8 cellular contexts compared by ENCODE assay signal in the genomic region with DNA sequence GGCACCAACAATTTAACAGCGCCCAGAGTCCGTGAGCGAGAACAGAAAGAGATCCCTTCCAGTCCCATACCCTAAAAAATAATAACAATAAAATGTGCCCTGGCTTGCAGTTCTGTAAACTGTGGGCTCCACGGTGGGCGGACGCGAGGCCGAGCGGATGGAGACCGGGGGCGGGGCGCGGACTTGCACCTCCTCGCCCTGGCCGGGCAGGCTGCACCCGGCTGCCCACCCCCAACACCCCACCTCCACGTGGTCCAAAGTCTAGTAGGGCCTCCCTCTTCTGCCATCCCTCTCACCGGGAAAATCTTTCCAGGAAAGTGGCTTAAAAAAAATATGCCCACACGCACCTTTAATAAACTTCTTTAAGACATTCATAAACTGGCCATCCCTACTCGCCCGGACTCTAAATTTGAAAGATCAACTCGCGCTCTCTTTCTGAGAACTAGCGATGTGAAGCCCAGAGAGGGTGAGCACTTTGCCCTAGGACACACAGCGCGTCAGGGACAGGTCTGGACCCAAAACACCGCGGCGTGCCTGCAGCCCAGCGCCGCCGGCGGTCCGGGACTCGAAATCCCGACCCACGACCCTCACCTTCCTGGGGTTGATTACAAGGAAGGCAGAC. TPM values are rescaled to one million over a fixed set of nuclear protein-coding genes. Genes with fewer than 3 reads are reported as not detected.
A peak's percentile ranks its signal among the peaks of the same experiment; 100 is the strongest.
DNase-seq lines count a peak whose midpoint lies in the region; ATAC-seq, FAIRE-seq and TF ChIP-seq lines count a peak whose summit lies in the region.

No MANE protein-coding gene starts in this region.

- peak overlapping the region; percentile 33 for H3K4me3 ChIP-seq in BJ (ENCODE audit: low read depth, low read length)
- H3K4me3 ChIP-seq in astrocyte of the spinal cord (ENCODE audit: low read depth, low read length), result peak overlapping the region; percentile 32
- H3K4me3 ChIP-seq in mucosa of stomach (ENCODE audit: low read length), result peak overlapping the region; percentile 31

- H3K9me3 ChIP-seq in KOPT-K1 (ENCODE audit: insufficient read depth, low read length, poor library complexity, severe bottlenecking), result no peaks in the 10 kb centered on the region
- no peaks in the 10 kb centered on the region for H3K9me3 ChIP-seq in mucosa of stomach (ENCODE audit: control insufficient read depth, low read length)

- TF ChIP-seq POLR2A in GM12891 (IDR thresholded peaks at IDR 0.05; ENCODE audit: low read depth, low read length), result no peak

- DNase-seq in BJ (ENCODE audit: low read depth), result no peak
- DNase-seq in astrocyte of the spinal cord (ENCODE audit: low read depth, low spot score), result no peak
- no peak for DNase-seq in T1000 (lab: John Stamatoyannopoulos, UW)
- DNase-seq in GM12891 (ENCODE audit: insufficient read length, low spot score), result no peak
- no peak for DNase-seq in SKM-1 treated with dmso at 0.1 percent for 144 hours (lab: John Stamatoyannopoulos, UW; ENCODE audit: unreplicated experiment)

- in situ Hi-C loops in astrocyte of the spinal cord (cut with HindIII; ENCODE audit: low sequenced_read_pairs), result no loop called here

- CTCF ChIA-PET in BJ (lab: Yijun Ruan, JAX), result interaction anchor here (0.9 kb wide), 1 partner anchor 888 kb away, joined by 3 read pairs; no protein-coding TSS in a partner anchor

- no peak for TF ChIP-seq CTCF in BJ (IDR thresholded peaks at IDR 0.05; ENCODE audit: insufficient read depth, low read depth, low read length)
- no peak for TF ChIP-seq CTCF in astrocyte of the spinal cord (IDR thresholded peaks at IDR 0.05; ENCODE audit: low read depth, low read length)

- peaks cover 15% of the 10 kb centered on the region for H3K4me1 ChIP-seq in mucosa of stomach (ENCODE audit: control insufficient read depth, insufficient read depth, low read length)

- peak overlapping the region; percentile 94 for H3K27ac ChIP-seq in KOPT-K1 (ENCODE audit: low read depth, low read length, poor library complexity, severe bottlenecking)

- POLR2A ChIA-PET in BJ (lab: Charles Lee), result no interaction called here

- ATAC-seq in GM18517 (IDR thresholded peaks at IDR 0.05; ENCODE audit: unreplicated experiment), result no peak

- FAIRE-seq in GM12891 (lab: Jason Lieb, UNC), result no peak

- H3K9ac ChIP-seq in mucosa of stomach (ENCODE audit: low read length), result peak overlapping the region; percentile 67

- peaks cover 15% of the 10 kb centered on the region for H3K27me3 ChIP-seq in BJ (ENCODE audit: control insufficient read depth, insufficient read depth, low read length)
- peaks cover 25% of the 10 kb centered on the region for H3K27me3 ChIP-seq in mucosa of stomach (ENCODE audit: control insufficient read depth, insufficient read depth, low read length)

- H3K36me3 ChIP-seq in BJ (ENCODE audit: control insufficient read depth, insufficient read depth, low read length) (no peaks in the 10 kb centered on the region), KOPT-K1 (ENCODE audit: insufficient read depth, low read length) (peaks cover 5% of the 10 kb centered on the region), mucosa of stomach (ENCODE audit: control insufficient read depth, insufficient read depth, low read length) (no peaks in the 10 kb centered on the region)

TF ChIP-seq in GM12891, 5 proteins besides CTCF, POLR2A, EP300 and RAD21:
- TF ChIP-seq TAF1 (IDR thresholded peaks at IDR 0.05; ENCODE audit: low read depth, low read length) (no peak), POU2F2 (IDR thresholded peaks at IDR 0.05; ENCODE audit: low read depth, low read length) (no peak)

RNA-seq across cellular contexts. Expression of gene BCL11B, which starts 1.8 kb away (rescaled TPM):
- polyA plus RNA-seq in BJ (2011; rRNA removed), result not detected in 2 replicates
- polyA minus RNA-seq in BJ (2011; rRNA and poly(A)+ RNA removed), result not detected in 2 replicates
- 0.14 TPM for polyA plus RNA-seq in GM12891 (2012; ENCODE audit: low read depth, missing spikeins)
